In genomic region chr11:75539459-75540022, GRCh38 we compare ENCODE assay signal across 12 cellular contexts.
"Had no signal": no experiment of that assay in that cellular context is flagged by ENCODE, and none has a peak within 500 bp of the region (broad histone marks: within the 10 kb centered on the region; RNA-seq: fewer than 3 reads in every experiment).

No MANE protein-coding gene starts in this region.

- H3K27ac Mint-ChIP-seq: WTC11 had no signal

- DNase-seq: activated CD4-positive, alpha-beta T cell treated with anti-CD3 and anti-CD28 coated beads for 48 hours; activated CD8-positive, alpha-beta memory T cell treated with anti-CD3 and anti-CD28 coated beads for 24 hours; activated naive CD4-positive, alpha-beta T cell treated with anti-CD3 and anti-CD28 coated beads, Interleukin-2, amount 50 U/mL, for 16 hours; brain microvascular endothelial cell; hypothalamus; midbrain; stimulated activated CD4-positive, alpha-beta T cell treated with anti-CD3 and anti-CD28 coated beads, Interleukin-15, amount 100 ng/mL, for 24 hours; stimulated activated CD4-positive, alpha-beta T cell treated with anti-CD3 and anti-CD28 coated beads, Interleukin-4, amount 100 ng/mL, for 24 hours; stimulated activated naive CD8-positive, alpha-beta T cell treated with anti-CD3 and anti-CD28 coated beads, Interleukin-15, amount 100 ng/mL, for 72 hours; testis had no signal

- H3K36me3 Mint-ChIP-seq: WTC11 had no signal

- H3K4me1 ChIP-seq: testis had no signal

- H3K36me3 ChIP-seq: brain microvascular endothelial cell had no signal

- H3K9me3 ChIP-seq: testis had no signal

- H3K27ac ChIP-seq: brain microvascular endothelial cell, testis had no signal

- ATAC-seq: esophagus mucosa; stimulated activated naive CD8-positive, alpha-beta T cell treated with anti-CD3 and anti-CD28 coated beads, Interleukin-15, amount 100 ng/mL, for 72 hours; WTC11 had no signal

- H3K27me3 ChIP-seq: brain microvascular endothelial cell, testis had no signal

- H3K9me3 Mint-ChIP-seq: stimulated activated naive CD8-positive, alpha-beta T cell treated with anti-CD3 and anti-CD28 coated beads, Interleukin-15, amount 100 ng/mL, for 72 hours; WTC11 had no signal

- H3K4me1 Mint-ChIP-seq: WTC11 had no signal

- H3K4me3 Mint-ChIP-seq: stimulated activated naive CD8-positive, alpha-beta T cell treated with anti-CD3 and anti-CD28 coated beads, Interleukin-15, amount 100 ng/mL, for 72 hours; WTC11 had no signal

- H3K4me3 ChIP-seq: testis had no signal
